8 cellular contexts compared by ENCODE assay signal in the genomic region with DNA sequence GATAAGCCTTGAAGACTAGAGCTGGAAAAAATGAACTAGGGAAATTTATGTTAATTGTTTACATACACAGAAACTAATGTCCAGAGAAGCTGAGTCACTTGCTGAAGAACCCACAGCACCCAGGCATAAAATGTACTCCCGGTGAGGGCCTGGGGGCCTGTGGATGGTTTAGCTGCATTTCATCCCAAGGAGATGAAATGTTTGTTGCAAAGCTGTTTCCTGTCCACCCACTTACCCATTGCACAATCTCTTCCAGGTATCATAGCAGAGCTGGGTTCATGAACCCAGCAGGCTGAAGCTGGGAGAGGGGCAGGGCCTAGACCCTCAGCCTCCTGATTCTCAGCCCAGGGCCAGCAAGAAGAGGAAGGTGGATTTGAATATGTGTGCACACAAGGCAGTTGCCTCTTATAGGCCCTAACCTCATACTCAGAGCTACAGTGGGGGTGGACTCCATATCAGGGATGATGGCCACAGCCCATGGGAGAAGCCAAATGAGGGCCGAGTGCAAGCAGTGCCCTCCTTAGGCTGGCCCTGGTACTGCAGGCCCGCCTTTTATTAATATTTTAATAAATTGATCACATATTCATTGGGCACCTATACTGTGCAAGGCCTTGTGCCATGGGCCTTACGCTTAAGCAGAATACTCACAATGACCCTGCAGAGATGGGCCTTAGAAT.
A peak's percentile ranks its signal among the peaks of the same experiment; 100 is the strongest.
DNase-seq lines count a peak whose midpoint lies in the region; ATAC-seq and TF ChIP-seq lines count a peak whose summit lies in the region.

No MANE protein-coding gene starts in this region.

- H3K36me3 ChIP-seq in BJ (ENCODE audit: control insufficient read depth, insufficient read depth, low read length) (no peaks in the 10 kb centered on the region), GM23248 (ENCODE audit: low read depth) (no peaks in the 10 kb centered on the region), SK-N-SH (replicated peaks in 1 of 2; ENCODE audit: control insufficient read depth in 1 of 2, insufficient read depth in 2 of 2, low read length in 1 of 2) (peaks cover 6 to 13% of the 10 kb centered on the region in 2 experiments)

- POLR2A ChIA-PET in BJ (lab: Charles Lee) (interaction anchor here (1.2 kb wide), 1 partner anchor 158 kb away, joined by 3 read pairs; no protein-coding TSS in a partner anchor), SK-N-SH (lab: Yijun Ruan, JAX) (interaction anchor here (0.6 kb wide), 1 partner anchor 8 kb away, joined by 3 read pairs; no protein-coding TSS in a partner anchor)

- H3K9ac ChIP-seq in GM23248 (peak overlapping the region; percentile 37), SK-N-SH (no peak overlapping the region)

- no peak for DNase-seq in BJ (ENCODE audit: low read depth)
- peak; percentile 86 for DNase-seq in GM23248
- DNase-seq in SK-N-SH: peak; percentile 86
- peak; percentile 59 for DNase-seq in globus pallidus (ENCODE audit: low spot score)
- DNase-seq in sciatic nerve (ENCODE audit: low spot score): peak; percentile 69
- no peak for DNase-seq in coronary artery (ENCODE audit: low spot score)

- H2AFZ ChIP-seq in GM23248 (peak overlapping the region; percentile 42; the same call in 1 of the 2 replicates), SK-N-SH (ENCODE audit: low read depth) (no peak overlapping the region)

- H3F3A ChIP-seq in GM23248 (ENCODE audit: insufficient read depth) (peaks cover 19% of the 10 kb centered on the region), SK-N-SH (replicated peaks; ENCODE audit: insufficient read depth) (peaks cover 7% of the 10 kb centered on the region)

- 27 to 35% methylated on average over 4 of the region's 4 CpGs for WGBS in GM23248 (ENCODE audit: low coverage in 1 of 2, low lambda C conversion rate in 2 of 2, missing lambda C conversion rate in 2 of 2), 2 experiments
- 37% methylated on average over 4 of the region's 4 CpGs for WGBS in SK-N-SH (ENCODE audit: low lambda C conversion rate)

- H3K9me2 ChIP-seq in GM23248 (ENCODE audit: insufficient read depth) (no peaks in the 10 kb centered on the region), SK-N-SH (no peaks in the 10 kb centered on the region)

- no peaks in the 10 kb centered on the region for H4K20me1 ChIP-seq in GM23248 (ENCODE audit: insufficient read depth)
- no peaks in the 10 kb centered on the region for H4K20me1 ChIP-seq in SK-N-SH (ENCODE audit: insufficient read depth)

- ATAC-seq in sciatic nerve (peak; percentile 85), GM19397 (IDR thresholded peaks at IDR 0.05; ENCODE audit: unreplicated experiment) (no peak), GM19023 (IDR thresholded peaks at IDR 0.05; ENCODE audit: unreplicated experiment) (no peak)

- peak overlapping the region; percentile 51 for H3K4me2 ChIP-seq in GM23248 (ENCODE audit: unreplicated experiment)
- peak overlapping the region; percentile 22; the same call in 1 of the 2 replicates for H3K4me2 ChIP-seq in SK-N-SH

- no peaks in the 10 kb centered on the region for H3K79me2 ChIP-seq in GM23248 (ENCODE audit: insufficient read depth)
- H3K79me2 ChIP-seq in SK-N-SH (ENCODE audit: insufficient read depth): no peaks in the 10 kb centered on the region

- peaks cover 14% of the 10 kb centered on the region for H3K4me1 ChIP-seq in GM23248 (ENCODE audit: insufficient read depth)
- H3K4me1 ChIP-seq in SK-N-SH (ENCODE audit: control insufficient read depth in 1 of 2, insufficient read depth in 2 of 2, low read depth in 1 of 2, low read length in 1 of 2): peaks cover 4 to 9% of the 10 kb centered on the region in 2 experiments; a peak in 3 of 4 replicates

- H3K27ac ChIP-seq in GM23248 (peak overlapping the region; percentile 63), SK-N-SH (ENCODE audit: low read depth in 2 of 2, low read length in 1 of 2) (peak overlapping the region; percentile 31 to 45; a peak in 3 of 4 replicates), coronary artery (no peak overlapping the region)

- TF ChIP-seq RAD21 in SK-N-SH (IDR thresholded peaks at IDR 0.05; ENCODE audit: low read length): peak; percentile 88

- in situ Hi-C loops in GM23248 (cut with MboI): no loop called here

- H3K9me3 ChIP-seq in GM23248 (ENCODE audit: low read depth): no peaks in the 10 kb centered on the region
- H3K9me3 ChIP-seq in SK-N-SH: no peaks in the 10 kb centered on the region

- TF ChIP-seq CTCF in BJ (IDR thresholded peaks at IDR 0.05; ENCODE audit: insufficient read depth, low read depth, low read length): peak; percentile 95
- TF ChIP-seq CTCF in SK-N-SH (IDR thresholded peaks at IDR 0.05): peak; percentile 98
- TF ChIP-seq CTCF in coronary artery (IDR thresholded peaks at IDR 0.05): no peak

- H3K4me3 ChIP-seq in BJ (ENCODE audit: low read depth, low read length) (no peak overlapping the region), GM23248 (no peak overlapping the region), SK-N-SH (ENCODE audit: low read depth in 2 of 2, low read length in 1 of 2) (no peak overlapping the region; a peak in 1 of 4 replicates), coronary artery (no peak overlapping the region)

- CTCF ChIA-PET in BJ (lab: Yijun Ruan, JAX): interaction anchor here (0.5 to 10.2 kb wide), 49 partner anchors 9 to 896 kb away, joined by 3 to 182 read pairs (median 5); no protein-coding TSS in a partner anchor
- CTCF ChIA-PET in SK-N-SH (lab: Yijun Ruan, JAX): interaction anchor here (0.6 to 9.8 kb wide), 59 partner anchors 9 to 229 kb away, joined by 3 to 166 read pairs (median 4); a partner anchor contains a TSS

- no peak for TF ChIP-seq EP300 in SK-N-SH (IDR thresholded peaks at IDR 0.05; ENCODE audit: borderline replicate concordance in 1 of 2, low read depth in 1 of 2, low read length in 1 of 2)

- no peaks in the 10 kb centered on the region for H3K27me3 ChIP-seq in BJ (ENCODE audit: control insufficient read depth, insufficient read depth, low read length)
- no peaks in the 10 kb centered on the region for H3K27me3 ChIP-seq in GM23248 (replicated peaks; ENCODE audit: insufficient read depth)
- no peaks in the 10 kb centered on the region for H3K27me3 ChIP-seq in SK-N-SH (ENCODE audit: insufficient read depth)

- intact Hi-C loops in sciatic nerve (cut with DNase I): loop anchor here (10.0 kb wide), 1 partner anchor 157 kb away; no protein-coding TSS in a partner anchor

TF ChIP-seq in SK-N-SH, 30 proteins besides CTCF, POLR2A, EP300 and RAD21:
- TF ChIP-seq CHD2 (IDR thresholded peaks at IDR 0.05; ENCODE audit: low read length, partially characterized antibody) (peak; percentile 11), FOXM1 (IDR thresholded peaks at IDR 0.05; ENCODE audit: low read depth) (no peak), SMC3 (IDR thresholded peaks at IDR 0.05; ENCODE audit: low read depth, low read length) (peak; percentile 72), MEF2A (IDR thresholded peaks at IDR 0.05; ENCODE audit: borderline replicate concordance, low read depth) (no peak)
- TF ChIP-seq, protein P1, sequence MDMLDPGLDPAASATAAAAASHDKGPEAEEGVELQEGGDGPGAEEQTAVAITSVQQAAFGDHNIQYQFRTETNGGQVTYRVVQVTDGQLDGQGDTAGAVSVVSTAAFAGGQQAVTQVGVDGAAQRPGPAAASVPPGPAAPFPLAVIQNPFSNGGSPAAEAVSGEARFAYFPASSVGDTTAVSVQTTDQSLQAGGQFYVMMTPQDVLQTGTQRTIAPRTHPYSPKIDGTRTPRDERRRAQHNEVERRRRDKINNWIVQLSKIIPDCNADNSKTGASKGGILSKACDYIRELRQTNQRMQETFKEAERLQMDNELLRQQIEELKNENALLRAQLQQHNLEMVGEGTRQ (IDR thresholded peaks at IDR 0.05; ENCODE audit: borderline replicate concordance, low read depth, low read length): no peak

Comparison
In these comparisons a context has a peak if more than half of its experiments do, and no peak if none do; other contexts are left out.
1. DNase-seq: peak in GM23248 (single experiment), SK-N-SH (single experiment), globus pallidus (single experiment) and sciatic nerve (single experiment); none in BJ (single experiment) and coronary artery (single experiment).
2. H3K27ac ChIP-seq: peak in GM23248 (single experiment) and SK-N-SH (2 of 2); none in coronary artery (0 of 2).